19 cellular contexts compared by ENCODE assay signal in genomic region chr20:62601172-62601571, GRCh38. TPM values are rescaled to one million over a fixed set of nuclear protein-coding genes. Genes with fewer than 3 reads are reported as not detected.
DNase-seq lines count a peak whose midpoint lies in the region; ATAC-seq, FAIRE-seq and TF ChIP-seq lines count a peak whose summit lies in the region.
"Had no signal": no experiment of that assay in that cellular context is flagged by ENCODE, and none has a peak within 500 bp of the region (broad histone marks: within the 10 kb centered on the region; RNA-seq: fewer than 3 reads in every experiment).

No MANE protein-coding gene starts in this region.

- H3K36me3 ChIP-seq in K562 (ENCODE audit: control insufficient read depth, insufficient read depth, low read length) = no peaks in the 10 kb centered on the region
- H3K36me3 ChIP-seq: Peyer's patch had no signal

- H3K4me3 ChIP-seq in K562 (no peak overlapping the region), right cardiac atrium (ENCODE audit: low read length) (no peak overlapping the region)
- H3K4me3 ChIP-seq: A549, GM12878, Peyer's patch had no signal

- H3K27me3 ChIP-seq in K562 (ENCODE audit: control insufficient read depth in 2 of 2, insufficient read depth in 2 of 2, low read length in 2 of 2) (peaks cover 44 to 80% of the 10 kb centered on the region in 2 experiments), right cardiac atrium (ENCODE audit: control insufficient read depth, insufficient read depth) (no peaks in the 10 kb centered on the region)

- H2AFZ ChIP-seq in K562 (ENCODE audit: low read depth, low read length) = no peak overlapping the region

- no peak overlapping the region for H3K27ac Mint-ChIP-seq in activated T-cell treated with anti-CD3 and anti-CD28 coated beads, Interleukin-2, amount 50 U/mL, for 72 hours
- peak overlapping the region; percentile 44 to 53 for H3K27ac Mint-ChIP-seq in natural killer cell

- in situ Hi-C loops in K562 (cut with MboI) = no loop called here

- peak overlapping the region; percentile 30 to 40 for H3K4me3 Mint-ChIP-seq in activated T-cell treated with anti-CD3 and anti-CD28 coated beads, Interleukin-2, amount 50 U/mL, for 72 hours
- no peak overlapping the region for H3K4me3 Mint-ChIP-seq in activated T-cell treated with anti-CD3 and anti-CD28 coated beads, Interleukin-2, amount 50 U/mL, for 4 hours
- H3K4me3 Mint-ChIP-seq in natural killer cell = peak overlapping the region; percentile 25

- peak; percentile 37 for FAIRE-seq in K562 (lab: Jason Lieb, UNC)
- FAIRE-seq: A549, GM12878 had no signal

- H3K79me2 ChIP-seq in K562 (ENCODE audit: control insufficient read depth, insufficient read depth, low read length) = no peaks in the 10 kb centered on the region

- TF ChIP-seq RAD21 in K562 (CRISPR knock-in tag; conservative IDR thresholded peaks at IDR 0.05 in 1 of 2, IDR thresholded peaks at IDR 0.05 in 1 of 2) = no peak

- peaks cover 54% of the 10 kb centered on the region for H3K27me3 Mint-ChIP-seq in activated T-cell treated with anti-CD3 and anti-CD28 coated beads, Interleukin-2, amount 50 U/mL, for 72 hours (ENCODE audit: low read depth)
- H3K27me3 Mint-ChIP-seq in activated T-cell treated with anti-CD3 and anti-CD28 coated beads, Interleukin-2, amount 50 U/mL, for 4 hours (ENCODE audit: low read depth) = peaks cover 22% of the 10 kb centered on the region
- H3K27me3 Mint-ChIP-seq in natural killer cell (ENCODE audit: low read depth in 2 of 2) = no peaks in the 10 kb centered on the region

- H3K4me1 ChIP-seq in K562 (replicated peaks in 1 of 2; ENCODE audit: control insufficient read depth in 2 of 2, insufficient read depth in 2 of 2, low read length in 2 of 2) = peaks cover 16 to 44% of the 10 kb centered on the region in 2 experiments
- no peaks in the 10 kb centered on the region for H3K4me1 ChIP-seq in right cardiac atrium (ENCODE audit: control insufficient read depth, insufficient read depth, low read length)

- POLR2A ChIA-PET in K562 (lab: Yijun Ruan, JAX) = interaction anchor here (2.1 kb wide), 1 partner anchor 9 kb away, joined by 11 read pairs; no protein-coding TSS in a partner anchor

- no peak for TF ChIP-seq CTCF in K562 (IDR thresholded peaks at IDR 0.05 in 2 of 3, conservative IDR thresholded peaks at IDR 0.05 in 1 of 3; ENCODE audit: insufficient read depth in 2 of 3, low read depth in 1 of 3, low read length in 3 of 3)
- TF ChIP-seq CTCF in natural killer cell (IDR thresholded peaks at IDR 0.05) = no peak

- peaks cover 3% of the 10 kb centered on the region for H3K9me1 ChIP-seq in K562 (ENCODE audit: control insufficient read depth, insufficient read depth, low read length)

- CTCF ChIA-PET in K562 (lab: Yijun Ruan, JAX; ENCODE audit: low intra/inter-chr PET ratio) = no interaction called here

- H3K9me3 ChIP-seq in K562 (replicated peaks; ENCODE audit: control insufficient read depth, insufficient read depth, low read depth, low read length) (no peaks in the 10 kb centered on the region), right cardiac atrium (ENCODE audit: control insufficient read depth, low read length) (no peaks in the 10 kb centered on the region)
- H3K9me3 ChIP-seq: A549 had no signal

- H3K36me3 Mint-ChIP-seq in activated T-cell treated with anti-CD3 and anti-CD28 coated beads, Interleukin-2, amount 50 U/mL, for 72 hours (ENCODE audit: insufficient read depth in 2 of 2) = no peaks in the 10 kb centered on the region
- H3K36me3 Mint-ChIP-seq in activated T-cell treated with anti-CD3 and anti-CD28 coated beads, Interleukin-2, amount 50 U/mL, for 4 hours (ENCODE audit: insufficient read depth) = no peaks in the 10 kb centered on the region
- H3K36me3 Mint-ChIP-seq in natural killer cell = no peaks in the 10 kb centered on the region

- H3K4me1 Mint-ChIP-seq in activated T-cell treated with anti-CD3 and anti-CD28 coated beads, Interleukin-2, amount 50 U/mL, for 72 hours (ENCODE audit: low read depth) = peaks cover 27% of the 10 kb centered on the region
- peaks cover 22% of the 10 kb centered on the region for H3K4me1 Mint-ChIP-seq in activated T-cell treated with anti-CD3 and anti-CD28 coated beads, Interleukin-2, amount 50 U/mL, for 4 hours (ENCODE audit: low read depth)
- H3K4me1 Mint-ChIP-seq in natural killer cell = peaks cover 32 to 46% of the 10 kb centered on the region in 2 donors

- H3K9me3 Mint-ChIP-seq in activated T-cell treated with anti-CD3 and anti-CD28 coated beads, Interleukin-2, amount 50 U/mL, for 72 hours = no peaks in the 10 kb centered on the region
- no peaks in the 10 kb centered on the region for H3K9me3 Mint-ChIP-seq in activated T-cell treated with anti-CD3 and anti-CD28 coated beads, Interleukin-2, amount 50 U/mL, for 4 hours
- no peaks in the 10 kb centered on the region for H3K9me3 Mint-ChIP-seq in natural killer cell

- no peak overlapping the region for H3K4me2 ChIP-seq in K562 (ENCODE audit: insufficient read depth, low read length)
- H3K4me2 ChIP-seq: A549 had no signal

- TF ChIP-seq POLR2A in K562 (conservative IDR thresholded peaks at IDR 0.05) = no peak

- intact Hi-C loops in K562 (cut with micrococcal nuclease) (no loop called here), natural killer cell (cut with micrococcal nuclease) (no loop called here), right cardiac atrium (cut with DNase I) (no loop called here)

- BruUV-seq in K562 (replicated peaks; lab: Mats Ljungman, UMichigan) = no TSS peak

- no peak for DNase-seq in activated T-cell treated with anti-CD3 and anti-CD28 coated beads, Interleukin-2, amount 50 U/mL, for 72 hours
- no peak for DNase-seq in activated T-cell treated with anti-CD3 and anti-CD28 coated beads, Interleukin-2, amount 50 U/mL, for 4 hours
- DNase-seq in GF-D8 (lab: John Stamatoyannopoulos, UW) = peak; percentile 10
- DNase-seq in K562 (ENCODE audit: extremely low read depth in 1 of 4, low spot score in 3 of 4) = no peak
- no peak for DNase-seq in natural killer cell
- no peak for DNase-seq in cortex of kidney (lab: John Stamatoyannopoulos, UW)
- DNase-seq in right cardiac atrium = no peak
- DNase-seq in NCI-H1930 (lab: John Stamatoyannopoulos, UW) = no peak
- DNase-seq: HCEC 1CT, KG1, NCI-H1092 treated with DMSO at 0.1 percent for 48 hours, NCI-H146, NCI-H2081, NCI-H510A treated with DMSO at 0.1 percent for 48 hours, NCI-H82, Peyer's patch had no signal

- 8% methylated on average over 6 of the region's 6 CpGs for WGBS in K562 (ENCODE audit: insufficient coverage, low coverage, missing lambda C conversion rate)
- WGBS in right cardiac atrium = 79% methylated on average over 6 of the region's 6 CpGs

- H4K20me1 ChIP-seq in K562 (replicated peaks; ENCODE audit: control insufficient read depth, insufficient read depth, low read length) = peaks cover 20% of the 10 kb centered on the region; the same call in 1 of the 2 replicates

- H3K27ac ChIP-seq in K562 (ENCODE audit: extremely low read depth, low read depth, low read length) (no peak overlapping the region), right cardiac atrium (ENCODE audit: low read length) (no peak overlapping the region)
- H3K27ac ChIP-seq: A549, C4-2B, Peyer's patch had no signal

- ATAC-seq in activated T-cell treated with anti-CD3 and anti-CD28 coated beads, Interleukin-2, amount 50 U/mL, for 72 hours (replicated peaks in 1 of 2) = no peak
- ATAC-seq in activated T-cell treated with anti-CD3 and anti-CD28 coated beads, Interleukin-2, amount 50 U/mL, for 4 hours = no peak
- ATAC-seq in K562 (no peak), natural killer cell (no peak), right cardiac atrium (no peak)
- ATAC-seq: A549, GM12878 had no signal

- no peak for TF ChIP-seq EP300 in K562 (IDR thresholded peaks at IDR 0.05; ENCODE audit: low read length)

- no peak overlapping the region for H3K9ac ChIP-seq in K562 (ENCODE audit: insufficient read depth in 1 of 2, low read depth in 2 of 2, low read length in 2 of 2)

TF ChIP-seq in K562, 482 proteins besides CTCF, POLR2A, EP300 and RAD21:
- TF ChIP-seq SNRNP70 (optimal IDR thresholded peaks at IDR 0.05; ENCODE audit: low read depth, low read length) = no peak
- TF ChIP-seq FOXM1 (IDR thresholded peaks at IDR 0.05; ENCODE audit: low read depth) = no peak
- TF ChIP-seq FOXM1 (CRISPR knock-in tag; IDR thresholded peaks at IDR 0.05; ENCODE audit: low read depth) = no peak
- no peak for TF ChIP-seq ZNF589 (CRISPR knock-in tag; IDR thresholded peaks at IDR 0.05; ENCODE audit: low read depth)
- peak; percentile 18 for TF ChIP-seq CBX8 (IDR thresholded peaks at IDR 0.05; ENCODE audit: borderline replicate concordance, extremely low read depth, low read depth, low read length, poor library complexity, severe bottlenecking)
- no peak for TF ChIP-seq ATF7 (IDR thresholded peaks at IDR 0.05)

RNA-seq across cellular contexts. Expression of gene SLCO4A1, which starts 41.1 kb away (rescaled TPM):
- 10 to 100 TPM; 26.1 to 34.6 TPM for total RNA-seq in activated T-cell treated with anti-CD3 and anti-CD28 coated beads, Interleukin-2, amount 50 U/mL, for 72 hours
- total RNA-seq in activated T-cell treated with anti-CD3 and anti-CD28 coated beads, Interleukin-2, amount 50 U/mL, for 4 hours = 10 to 100 TPM; 36.5 to 49.3 (median 48.2) TPM
- total RNA-seq in K562 (2011; cell fraction: chromatin; rRNA removed; ENCODE audit: low replicate concordance) = 21.8 and 48.7 TPM in 2 replicates
- 35.3 and 40.5 TPM in 2 replicates for total RNA-seq in K562 (2011; cell fraction: nucleolus; rRNA removed)
- 24.4 TPM in 2 replicates for total RNA-seq in K562 (2011; cell fraction: nucleoplasm; rRNA removed)
- total RNA-seq in K562 (2014; rRNA removed) (16.2 and 26.3 TPM in 2 replicates), K562 (2014; rRNA removed; fragmentation: Illumina TruSeq; extraction: Trizol) (6.8 and 7.3 TPM in 2 replicates), K562 (2015; rRNA removed; fragmentation: Illumina TruSeq; extraction: Trizol) (12.1 and 13.9 TPM in 2 replicates), K562 (2021) (21.9 and 25.2 TPM in 2 replicates), natural killer cell (1 to 10 TPM in 2 of 3 donors, under 1 TPM in 1; 0.59 to 1.4 (median 1.1) TPM), right cardiac atrium (1 to 10 TPM; 4.1 to 8.4 (median 5.3) TPM)
- polyA plus RNA-seq in K562 (2011; rRNA removed) (12.3 and 13.2 TPM in 2 replicates), K562 (2014; fragmentation: Illumina TruSeq; extraction: Trizol) (13.6 and 15.4 TPM in 2 replicates), K562 (2014; fragmentation: Nextera tagmentation; extraction: Ambion mirVana) (1 to 10 TPM; 1.6 to 3.1 TPM), K562 (2014; rRNA removed) (12.8 and 17.7 TPM in 2 replicates), right cardiac atrium (15.5 TPM)
- 10.5 and 25.9 TPM in 2 replicates for polyA plus RNA-seq in K562 (2011; cell fraction: cytosol; rRNA removed)
- 46.8 and 83.4 TPM in 2 replicates for polyA plus RNA-seq in K562 (2011; cell fraction: nucleus; rRNA removed)
- polyA plus RNA-seq in K562 (2012) = 6.1 and 15.2 TPM in 2 replicates
- 5.1 and 5.5 TPM in 2 replicates for polyA minus RNA-seq in K562 (2011; rRNA and poly(A)+ RNA removed)
- 13.4 and 13.6 TPM in 2 replicates for polyA minus RNA-seq in K562 (2011; cell fraction: cytosol; rRNA and poly(A)+ RNA removed)
- polyA minus RNA-seq in K562 (2011; cell fraction: nucleus; rRNA and poly(A)+ RNA removed) = 11.7 and 15.8 TPM in 2 replicates
